Comparison of ENCODE assay signal across 1 cellular context in genomic region chr1:25565188-25565591, GRCh38.
TF ChIP-seq lines count a peak whose summit lies in the region.

No MANE protein-coding gene starts in this region.

TF ChIP-seq in IMR-90, 13 proteins besides CTCF, POLR2A, EP300 and RAD21:
- TF ChIP-seq MAZ (IDR thresholded peaks at IDR 0.05; ENCODE audit: borderline replicate concordance, low read depth, low read length), result no peak
- TF ChIP-seq SMC3 (IDR thresholded peaks at IDR 0.05; ENCODE audit: low read depth, low read length), result no peak
- no peak for TF ChIP-seq RFX5 (IDR thresholded peaks at IDR 0.05; ENCODE audit: low read depth, low read length)
- no peak for TF ChIP-seq MXI1 (IDR thresholded peaks at IDR 0.05; ENCODE audit: borderline replicate concordance, low read depth, low read length)
- no peak for TF ChIP-seq MAFK (IDR thresholded peaks at IDR 0.05; ENCODE audit: low read depth, low read length)
- TF ChIP-seq BHLHE40 (IDR thresholded peaks at IDR 0.05; ENCODE audit: low read depth, low read length), result no peak
- TF ChIP-seq CEBPB (IDR thresholded peaks at IDR 0.05; ENCODE audit: low read depth, low read length), result no peak
- TF ChIP-seq ELK1 (IDR thresholded peaks at IDR 0.05; ENCODE audit: borderline replicate concordance, low read depth, low read length), result no peak
- TF ChIP-seq USF2 (IDR thresholded peaks at IDR 0.05; ENCODE audit: low read depth, low read length), result no peak
- no peak for TF ChIP-seq FOS (IDR thresholded peaks at IDR 0.05; ENCODE audit: low read depth, low read length)
- no peak for TF ChIP-seq RCOR1 (IDR thresholded peaks at IDR 0.05; ENCODE audit: insufficient replicate concordance, low read length)
- no peak for TF ChIP-seq NFE2L2 (IDR thresholded peaks at IDR 0.05; ENCODE audit: low read depth, low read length)
- no peak for TF ChIP-seq CHD1 (IDR thresholded peaks at IDR 0.05; ENCODE audit: low read depth, low read length)
TF ChIP-seq in IMR-90: peak in this region for 0.
